ENCODE assay signal across 9 cellular contexts in the genomic region with DNA sequence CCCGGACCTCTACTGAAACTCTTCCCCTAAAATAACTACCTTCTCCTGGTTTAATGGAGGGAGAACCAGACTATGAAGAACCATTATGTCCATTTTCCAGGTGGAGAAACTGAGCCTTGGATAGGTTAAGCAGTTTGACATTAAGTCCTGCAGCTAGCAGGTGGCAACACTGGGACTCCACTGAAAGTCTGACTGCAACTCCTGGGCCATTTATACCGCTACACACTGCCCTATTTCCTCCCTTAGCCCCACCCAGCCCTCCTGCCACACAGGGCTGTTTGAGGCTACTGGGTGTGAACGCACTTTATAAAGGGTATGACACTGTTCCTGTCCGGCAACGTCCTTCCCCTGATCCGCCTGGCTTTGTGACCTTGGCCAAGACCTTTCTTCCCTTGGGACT. TPM values are rescaled to one million over a fixed set of nuclear protein-coding genes. Genes with fewer than 3 reads are reported as not detected.
DNase-seq lines count a peak whose midpoint lies in the region; ATAC-seq and TF ChIP-seq lines count a peak whose summit lies in the region.
"Had no signal": no experiment of that assay in that cellular context is flagged by ENCODE, and none has a peak within 500 bp of the region (broad histone marks: within the 10 kb centered on the region; RNA-seq: fewer than 3 reads in every experiment).

No MANE protein-coding gene starts in this region.

- no peak for TF ChIP-seq CTCF in heart left ventricle (IDR thresholded peaks at IDR 0.05)
- TF ChIP-seq CTCF in upper lobe of right lung (IDR thresholded peaks at IDR 0.05) = no peak

- H3K36me3 ChIP-seq in heart left ventricle = peaks cover 0 to 31% (median 19%) of the 10 kb centered on the region in 9 donors
- peaks cover 17% of the 10 kb centered on the region for H3K36me3 ChIP-seq in upper lobe of right lung

- DNase-seq in heart left ventricle (no peak), cardiac septum (ENCODE audit: low spot score) (no peak), upper lobe of right lung (peak; percentile 34), NCI-H82 treated with DMSO at 0.1 percent for 48 hours (lab: John Stamatoyannopoulos, UW; ENCODE audit: unreplicated experiment) (no peak), SW 1271 (lab: John Stamatoyannopoulos, UW) (no peak)
- DNase-seq in activated naive CD8-positive, alpha-beta T cell treated with anti-CD3 and anti-CD28 coated beads for 36 hours = no peak
- DNase-seq: NCI-H2081 treated with DMSO at 0.1 percent for 48 hours had no signal

- H3K4me3 ChIP-seq in heart left ventricle (peak overlapping the region in 10 of 12 donors; percentile 66 to 94 (median 85)), mononuclear cell (ENCODE audit: low read length) (peak overlapping the region; percentile 55), upper lobe of right lung (peak overlapping the region; percentile 63)

- H3K27ac ChIP-seq in heart left ventricle (peak overlapping the region in 11 of 12 donors; percentile 70 to 95 (median 89)), upper lobe of right lung (peak overlapping the region; percentile 83)

- intact Hi-C loops in heart left ventricle (cut with DNase I) (loop anchor here in 3 of 10 donors (5.0 to 10.0 kb wide), 2 partner anchors 40 to 53 kb away; no protein-coding TSS in a partner anchor), cardiac septum (cut with DNase I) (loop anchor here (5.0 kb wide), 3 partner anchors 40 to 255 kb away; a partner anchor contains a TSS), upper lobe of right lung (cut with DNase I) (no loop called here)

- TF ChIP-seq POLR2A in heart left ventricle (IDR thresholded peaks at IDR 0.05) = no peak

- H3K4me1 Mint-ChIP-seq in activated naive CD8-positive, alpha-beta T cell treated with anti-CD3 and anti-CD28 coated beads for 36 hours = peaks cover 19% of the 10 kb centered on the region

- WGBS in heart left ventricle, 4 donors = 27 to 52% (median 33%) methylated on average over 6 of the region's 6 CpGs

- H3K36me3 Mint-ChIP-seq in activated naive CD8-positive, alpha-beta T cell treated with anti-CD3 and anti-CD28 coated beads for 36 hours = peaks cover 3% of the 10 kb centered on the region

- H3K9me3 ChIP-seq in heart left ventricle (no peaks in the 10 kb centered on the region), mononuclear cell (ENCODE audit: low read depth, low read length) (no peaks in the 10 kb centered on the region), upper lobe of right lung (no peaks in the 10 kb centered on the region)

- H3K27me3 Mint-ChIP-seq in activated naive CD8-positive, alpha-beta T cell treated with anti-CD3 and anti-CD28 coated beads for 36 hours = no peaks in the 10 kb centered on the region

- H3K4me1 ChIP-seq in heart left ventricle (peaks cover 0 to 30% (median 16%) of the 10 kb centered on the region in 12 donors), mononuclear cell (ENCODE audit: insufficient read depth, low read length) (peaks cover 24% of the 10 kb centered on the region), upper lobe of right lung (peaks cover 16% of the 10 kb centered on the region)

- ATAC-seq in heart left ventricle (peak in 1 of 4 donors; percentile 23), upper lobe of right lung (no peak), HG02759 (IDR thresholded peaks at IDR 0.05; ENCODE audit: unreplicated experiment) (no peak)

- peak overlapping the region; percentile 99 for H3K4me3 Mint-ChIP-seq in activated naive CD8-positive, alpha-beta T cell treated with anti-CD3 and anti-CD28 coated beads for 36 hours

- peak overlapping the region; percentile 99 for H3K27ac Mint-ChIP-seq in activated naive CD8-positive, alpha-beta T cell treated with anti-CD3 and anti-CD28 coated beads for 36 hours

- no peaks in the 10 kb centered on the region for H3K27me3 ChIP-seq in heart left ventricle
- H3K27me3 ChIP-seq in mononuclear cell (ENCODE audit: insufficient read depth, low read length) = no peaks in the 10 kb centered on the region
- H3K27me3 ChIP-seq in upper lobe of right lung = no peaks in the 10 kb centered on the region

- H3K9me3 Mint-ChIP-seq in activated naive CD8-positive, alpha-beta T cell treated with anti-CD3 and anti-CD28 coated beads for 36 hours = no peaks in the 10 kb centered on the region

RNA-seq across cellular contexts. Expression of a gene that starts 0.5 kb away (rescaled TPM):
- total RNA-seq in heart left ventricle (10 to 100 TPM in 8 of 9 donors, 1 to 10 TPM in 1; 7.7 to 16.2 (median 13.1) TPM), cardiac septum (13.7 TPM), mononuclear cell (18.6 TPM), upper lobe of right lung (44.8 TPM)
- 10 to 100 TPM in 1 of 2 donors, 1 to 10 TPM in 1; 6.5 to 11.4 TPM for polyA plus RNA-seq in heart left ventricle
- 10 to 100 TPM; 26.6 to 27.7 TPM for total RNA-seq in activated naive CD8-positive, alpha-beta T cell treated with anti-CD3 and anti-CD28 coated beads for 36 hours

RNA-seq across cellular contexts. Expression of a gene that starts 42.5 kb away (rescaled TPM):
- 10 to 100 TPM; 18.8 to 36.1 (median 26.1) TPM for total RNA-seq in heart left ventricle
- 10 to 100 TPM in 1 of 2 donors, 1 to 10 TPM in 1; 9.7 to 31.4 TPM for polyA plus RNA-seq in heart left ventricle
- 30.9 TPM for total RNA-seq in cardiac septum
- 100 to 1,000 TPM; 121 to 125 TPM for total RNA-seq in activated naive CD8-positive, alpha-beta T cell treated with anti-CD3 and anti-CD28 coated beads for 36 hours
- total RNA-seq in mononuclear cell = 65.1 TPM
- 48.7 TPM for total RNA-seq in upper lobe of right lung

RNA-seq across cellular contexts. Expression of a gene that starts 58.0 kb away (rescaled TPM):
- total RNA-seq in heart left ventricle = 10 to 100 TPM in 6 of 9 donors, 1 to 10 TPM in 3; 4.6 to 27.0 (median 11.3) TPM
- polyA plus RNA-seq in heart left ventricle = 10 to 100 TPM; 13.7 to 15.4 TPM
- 9.8 TPM for total RNA-seq in cardiac septum
- total RNA-seq in activated naive CD8-positive, alpha-beta T cell treated with anti-CD3 and anti-CD28 coated beads for 36 hours = 10 to 100 TPM; 26.5 to 27.7 TPM
- 8.3 TPM for total RNA-seq in mononuclear cell
- 22.4 TPM for total RNA-seq in upper lobe of right lung
